In genomic region chr12:89848732-89849131, GRCh38 we compare ENCODE assay signal across 30 cellular contexts.
"Had no signal": no experiment of that assay in that cellular context is flagged by ENCODE, and none has a peak within 500 bp of the region (broad histone marks: within the 10 kb centered on the region; RNA-seq: fewer than 3 reads in every experiment).

No MANE protein-coding gene starts in this region.

- H3K4me1 ChIP-seq: esophagus squamous epithelium, lower lobe of right lung, prostate gland, spleen, transverse colon had no signal

- H3K27ac ChIP-seq: brain microvascular endothelial cell, epithelial cell of prostate, esophagus squamous epithelium, lower lobe of right lung, ovary, prostate gland, spleen, transverse colon, VCaP had no signal

- DNase-seq: activated CD4-positive, alpha-beta T cell treated with anti-CD3 and anti-CD28 coated beads for 4 hours; activated CD4-positive, alpha-beta T cell treated with anti-CD3 and anti-CD28 coated beads, Interleukin-2, amount 50 U/mL, for 4 hours; activated CD8-positive, alpha-beta memory T cell treated with anti-CD3 and anti-CD28 coated beads, Interleukin-2, amount 50 U/mL, for 4 hours; activated effector memory CD4-positive, alpha-beta T cell treated with anti-CD3 and anti-CD28 coated beads, Interleukin-2, amount 50 U/mL, for 16 hours; activated naive CD4-positive, alpha-beta T cell treated with anti-CD3 and anti-CD28 coated beads, Interleukin-2, amount 10 ng/mL, durations not matched to agents 7 days and 5 days; activated naive CD8-positive, alpha-beta T cell treated with anti-CD3 and anti-CD28 coated beads, Interleukin-2, amount 10 ng/mL, durations not matched to agents 7 days and 5 days; activated T-cell treated with anti-CD3 and anti-CD28 coated beads, Interleukin-2, amount 50 U/mL, for 1 hour; brain microvascular endothelial cell; central memory CD4-positive, alpha-beta T cell; dermis blood vessel endothelial cell; effector CD4-positive, alpha-beta T cell; esophagus squamous epithelium; hippocampal formation; kidney; lower lobe of right lung; mesendoderm; mucosa of descending colon; ovary; retina; spleen; stimulated activated naive CD4-positive, alpha-beta T cell treated with Interleukin-2 at 50 U/mL for 16 hours; SW 1271; T-helper 9 cell; transverse colon had no signal

- H3K27me3 ChIP-seq: brain microvascular endothelial cell, esophagus squamous epithelium, ovary, spleen, transverse colon had no signal

- ATAC-seq: lower lobe of right lung; mucosa of descending colon; natural killer cell treated with Interleukin-12 subunit alpha and Interleukin-12 subunit beta and Interleukin-15 and Interleukin-18, amount 100 ng/mL, for 72 hours had no signal

- H3K36me3 Mint-ChIP-seq: activated naive CD4-positive, alpha-beta T cell treated with anti-CD3 and anti-CD28 coated beads, Interleukin-2, amount 10 ng/mL, durations not matched to agents 7 days and 5 days; natural killer cell treated with Interleukin-12 subunit alpha and Interleukin-12 subunit beta and Interleukin-15 and Interleukin-18, amount 100 ng/mL, for 72 hours had no signal

- H3K36me3 ChIP-seq: brain microvascular endothelial cell, esophagus squamous epithelium, lower lobe of right lung, ovary, prostate gland, spleen, transverse colon had no signal

- H3K4me3 Mint-ChIP-seq: activated naive CD4-positive, alpha-beta T cell treated with anti-CD3 and anti-CD28 coated beads, Interleukin-2, amount 10 ng/mL, durations not matched to agents 7 days and 5 days; activated naive CD8-positive, alpha-beta T cell treated with anti-CD3 and anti-CD28 coated beads, Interleukin-2, amount 10 ng/mL, durations not matched to agents 7 days and 5 days; activated T-helper 1 cell treated with anti-CD3 and anti-CD28 coated beads, Interleukin-12 subunit alpha, Interleukin-12 subunit beta, Interleukin-2, Interleukin-4 antibody, amounts not matched to agents 30 ng/mL and 10 ng/mL and 1 ng/mL, durations not matched to agents 14 hours and 24 hours and 36 hours; natural killer cell treated with Interleukin-12 subunit alpha and Interleukin-12 subunit beta and Interleukin-15 and Interleukin-18, amount 100 ng/mL, for 72 hours; T-helper 1 cell treated with Interleukin-12 subunit alpha and Interleukin-12 subunit beta and Interleukin-4 antibody, amounts not matched to agents 30 μg/mL and 1 μg/mL, for 36 hours had no signal

- H3K9me3 ChIP-seq: esophagus squamous epithelium, lower lobe of right lung, mucosa of descending colon, ovary, prostate gland, spleen, transverse colon had no signal

- H3K27me3 Mint-ChIP-seq: activated naive CD4-positive, alpha-beta T cell treated with anti-CD3 and anti-CD28 coated beads, Interleukin-2, amount 10 ng/mL, durations not matched to agents 7 days and 5 days; activated naive CD8-positive, alpha-beta T cell treated with anti-CD3 and anti-CD28 coated beads, Interleukin-2, amount 10 ng/mL, durations not matched to agents 7 days and 5 days had no signal

- H3K9me3 Mint-ChIP-seq: activated naive CD4-positive, alpha-beta T cell treated with anti-CD3 and anti-CD28 coated beads, Interleukin-2, amount 10 ng/mL, durations not matched to agents 7 days and 5 days; activated T-helper 1 cell treated with anti-CD3 and anti-CD28 coated beads, Interleukin-12 subunit alpha, Interleukin-12 subunit beta, Interleukin-2, Interleukin-4 antibody, amounts not matched to agents 30 ng/mL and 10 ng/mL and 1 ng/mL, durations not matched to agents 14 hours and 24 hours and 36 hours; natural killer cell treated with Interleukin-12 subunit alpha and Interleukin-12 subunit beta and Interleukin-15 and Interleukin-18, amount 100 ng/mL, for 72 hours; T-helper 1 cell treated with Interleukin-12 subunit alpha and Interleukin-12 subunit beta and Interleukin-4 antibody, amounts not matched to agents 30 μg/mL and 1 μg/mL, for 36 hours had no signal

- H3K4me1 Mint-ChIP-seq: activated naive CD4-positive, alpha-beta T cell treated with anti-CD3 and anti-CD28 coated beads, Interleukin-2, amount 10 ng/mL, durations not matched to agents 7 days and 5 days; activated naive CD8-positive, alpha-beta T cell treated with anti-CD3 and anti-CD28 coated beads, Interleukin-2, amount 10 ng/mL, durations not matched to agents 7 days and 5 days had no signal

- H3K27ac Mint-ChIP-seq: activated naive CD4-positive, alpha-beta T cell treated with anti-CD3 and anti-CD28 coated beads, Interleukin-2, amount 10 ng/mL, durations not matched to agents 7 days and 5 days; activated naive CD8-positive, alpha-beta T cell treated with anti-CD3 and anti-CD28 coated beads, Interleukin-2, amount 10 ng/mL, durations not matched to agents 7 days and 5 days; activated T-helper 1 cell treated with anti-CD3 and anti-CD28 coated beads, Interleukin-12 subunit alpha, Interleukin-12 subunit beta, Interleukin-2, Interleukin-4 antibody, amounts not matched to agents 30 ng/mL and 10 ng/mL and 1 ng/mL, durations not matched to agents 14 hours and 24 hours and 36 hours; natural killer cell treated with Interleukin-12 subunit alpha and Interleukin-12 subunit beta and Interleukin-15 and Interleukin-18, amount 100 ng/mL, for 72 hours; T-helper 1 cell treated with Interleukin-12 subunit alpha and Interleukin-12 subunit beta and Interleukin-4 antibody, amounts not matched to agents 30 μg/mL and 1 μg/mL, for 36 hours had no signal

- H3K4me3 ChIP-seq: esophagus squamous epithelium, lower lobe of right lung, mucosa of descending colon, ovary, prostate gland, spleen, transverse colon had no signal
